Comparison of ENCODE assay signal across 1 cellular context in the genomic region with DNA sequence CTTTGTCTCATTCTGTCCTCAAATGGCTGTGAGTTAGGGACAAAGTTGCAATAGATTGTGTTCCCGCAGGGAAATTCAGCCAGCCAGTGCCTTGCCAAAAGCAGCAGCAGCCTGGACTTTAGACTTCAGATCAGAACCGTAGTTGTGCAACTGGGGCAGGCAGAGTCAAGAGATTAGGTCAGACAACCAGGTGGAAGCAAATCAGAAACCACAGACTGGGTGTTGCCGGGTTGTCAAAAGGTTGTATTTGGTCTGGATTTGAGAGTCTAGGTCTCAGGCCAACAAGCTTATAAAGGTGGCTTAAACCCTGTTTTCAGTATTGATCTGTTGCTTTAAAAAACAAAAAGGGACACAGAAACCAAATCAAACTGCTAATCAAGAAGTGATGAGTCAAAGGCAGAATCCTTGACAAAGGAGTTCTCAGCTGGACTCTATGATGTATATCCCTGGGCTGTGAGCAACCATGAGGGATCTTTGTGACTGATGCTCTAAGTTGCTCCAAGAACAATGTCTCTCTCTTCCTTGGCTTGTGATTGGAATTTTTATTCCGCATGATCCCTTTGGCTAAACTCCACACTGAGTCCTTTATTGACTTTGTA.
TF ChIP-seq lines count a peak whose summit lies in the region.

No MANE protein-coding gene starts in this region.

TF ChIP-seq in HepG2, 621 proteins besides CTCF, POLR2A, EP300 and RAD21 (continued from another document and continues in another):
- TF ChIP-seq ARID3A (IDR thresholded peaks at IDR 0.05; ENCODE audit: low read depth, low read length) (peak; percentile 71; the same call in 1 of the 2 replicates), SIX1 (CRISPR knock-in tag; IDR thresholded peaks at IDR 0.05; ENCODE audit: borderline replicate concordance) (0 out of 2 replicates have a peak, but pooled peaks have one; percentile 47), SOX6 (IDR thresholded peaks at IDR 0.05) (no peak), SOX6 (CRISPR knock-in tag; IDR thresholded peaks at IDR 0.05) (peak; percentile 82), ZBTB42 (CRISPR knock-in tag; IDR thresholded peaks at IDR 0.05) (no peak), HMG20A (CRISPR knock-in tag; IDR thresholded peaks at IDR 0.05; ENCODE audit: borderline replicate concordance) (peak; percentile 93), ZNF792 (CRISPR knock-in tag; IDR thresholded peaks at IDR 0.05) (0 out of 2 replicates have a peak, but pooled peaks have one; percentile 75), ZNF44 (CRISPR knock-in tag; IDR thresholded peaks at IDR 0.05) (no peak), GATAD2A (CRISPR knock-in tag; IDR thresholded peaks at IDR 0.05) (peak; percentile 92), ZNF205 (CRISPR knock-in tag; IDR thresholded peaks at IDR 0.05) (peak; percentile 65; the same call in 1 of the 2 replicates), TBP (CRISPR knock-in tag; IDR thresholded peaks at IDR 0.05) (no peak), CREB1 (IDR thresholded peaks at IDR 0.05) (no peak), CREB1 (CRISPR knock-in tag; IDR thresholded peaks at IDR 0.05) (peak; percentile 70), MEF2D (CRISPR knock-in tag; IDR thresholded peaks at IDR 0.05) (peak; percentile 74), ZNF441 (CRISPR knock-in tag; IDR thresholded peaks at IDR 0.05; ENCODE audit: borderline replicate concordance) (0 out of 2 replicates have a peak, but pooled peaks have one; percentile 47), PCBP1 (IDR thresholded peaks at IDR 0.05; ENCODE audit: borderline replicate concordance, low read depth, low read length) (no peak), JUN (CRISPR knock-in tag; IDR thresholded peaks at IDR 0.05) (peak; percentile 61; the same call in 1 of the 2 replicates), HNF1A (IDR thresholded peaks at IDR 0.05; ENCODE audit: low read depth) (no peak), HNF1A (CRISPR knock-in tag; IDR thresholded peaks at IDR 0.05; ENCODE audit: borderline replicate concordance) (peak; percentile 63; the same call in 1 of the 2 replicates), GABPA (IDR thresholded peaks at IDR 0.05; ENCODE audit: low read depth, low read length) (no peak), GABPA (CRISPR knock-in tag; IDR thresholded peaks at IDR 0.05; ENCODE audit: low read depth) (0 out of 2 replicates have a peak, but pooled peaks have one; percentile 34), ZNF761 (CRISPR knock-in tag; conservative IDR thresholded peaks at IDR 0.05) (0 out of 2 replicates have a peak, but pooled peaks have one; percentile 56), ERF (CRISPR knock-in tag; IDR thresholded peaks at IDR 0.05) (peak; percentile 69), POGZ (CRISPR knock-in tag; IDR thresholded peaks at IDR 0.05) (peak; percentile 77), ZSCAN20 (CRISPR knock-in tag; IDR thresholded peaks at IDR 0.05; ENCODE audit: borderline replicate concordance) (0 out of 2 replicates have a peak, but pooled peaks have one; percentile 43), ARID4A (CRISPR knock-in tag; IDR thresholded peaks at IDR 0.05; ENCODE audit: borderline replicate concordance) (peak; percentile 46; the same call in 1 of the 2 replicates), HNF4G (IDR thresholded peaks at IDR 0.05; ENCODE audit: borderline replicate concordance, low read depth, low read length) (peak; percentile 98), HNF4G (CRISPR knock-in tag; IDR thresholded peaks at IDR 0.05; ENCODE audit: borderline replicate concordance, low read depth) (peak; percentile 99), TGIF2 (CRISPR knock-in tag; IDR thresholded peaks at IDR 0.05) (peak; percentile 49; the same call in 1 of the 2 replicates), ZNF350 (CRISPR knock-in tag; IDR thresholded peaks at IDR 0.05; ENCODE audit: borderline replicate concordance, low read depth) (peak; percentile 77; the same call in 1 of the 2 replicates), SMAD3 (CRISPR knock-in tag; IDR thresholded peaks at IDR 0.05) (0 out of 2 replicates have a peak, but pooled peaks have one; percentile 35)
- TF ChIP-seq, protein P1, sequence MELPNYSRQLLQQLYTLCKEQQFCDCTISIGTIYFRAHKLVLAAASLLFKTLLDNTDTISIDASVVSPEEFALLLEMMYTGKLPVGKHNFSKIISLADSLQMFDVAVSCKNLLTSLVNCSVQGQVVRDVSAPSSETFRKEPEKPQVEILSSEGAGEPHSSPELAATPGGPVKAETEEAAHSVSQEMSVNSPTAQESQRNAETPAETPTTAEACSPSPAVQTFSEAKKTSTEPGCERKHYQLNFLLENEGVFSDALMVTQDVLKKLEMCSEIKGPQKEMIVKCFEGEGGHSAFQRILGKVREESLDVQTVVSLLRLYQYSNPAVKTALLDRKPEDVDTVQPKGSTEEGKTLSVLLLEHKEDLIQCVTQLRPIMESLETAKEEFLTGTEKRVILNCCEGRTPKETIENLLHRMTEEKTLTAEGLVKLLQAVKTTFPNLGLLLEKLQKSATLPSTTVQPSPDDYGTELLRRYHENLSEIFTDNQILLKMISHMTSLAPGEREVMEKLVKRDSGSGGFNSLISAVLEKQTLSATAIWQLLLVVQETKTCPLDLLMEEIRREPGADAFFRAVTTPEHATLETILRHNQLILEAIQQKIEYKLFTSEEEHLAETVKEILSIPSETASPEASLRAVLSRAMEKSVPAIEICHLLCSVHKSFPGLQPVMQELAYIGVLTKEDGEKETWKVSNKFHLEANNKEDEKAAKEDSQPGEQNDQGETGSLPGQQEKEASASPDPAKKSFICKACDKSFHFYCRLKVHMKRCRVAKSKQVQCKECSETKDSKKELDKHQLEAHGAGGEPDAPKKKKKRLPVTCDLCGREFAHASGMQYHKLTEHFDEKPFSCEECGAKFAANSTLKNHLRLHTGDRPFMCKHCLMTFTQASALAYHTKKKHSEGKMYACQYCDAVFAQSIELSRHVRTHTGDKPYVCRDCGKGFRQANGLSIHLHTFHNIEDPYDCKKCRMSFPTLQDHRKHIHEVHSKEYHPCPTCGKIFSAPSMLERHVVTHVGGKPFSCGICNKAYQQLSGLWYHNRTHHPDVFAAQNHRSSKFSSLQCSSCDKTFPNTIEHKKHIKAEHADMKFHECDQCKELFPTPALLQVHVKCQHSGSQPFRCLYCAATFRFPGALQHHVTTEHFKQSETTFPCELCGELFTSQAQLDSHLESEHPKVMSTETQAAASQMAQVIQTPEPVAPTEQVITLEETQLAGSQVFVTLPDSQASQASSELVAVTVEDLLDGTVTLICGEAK (IDR thresholded peaks at IDR 0.05), result no peak
- TF ChIP-seq, protein P1 (CRISPR knock-in tag; IDR thresholded peaks at IDR 0.05), result peak; percentile 42; the same call in 1 of the 2 replicates
- TF ChIP-seq, protein P2, sequence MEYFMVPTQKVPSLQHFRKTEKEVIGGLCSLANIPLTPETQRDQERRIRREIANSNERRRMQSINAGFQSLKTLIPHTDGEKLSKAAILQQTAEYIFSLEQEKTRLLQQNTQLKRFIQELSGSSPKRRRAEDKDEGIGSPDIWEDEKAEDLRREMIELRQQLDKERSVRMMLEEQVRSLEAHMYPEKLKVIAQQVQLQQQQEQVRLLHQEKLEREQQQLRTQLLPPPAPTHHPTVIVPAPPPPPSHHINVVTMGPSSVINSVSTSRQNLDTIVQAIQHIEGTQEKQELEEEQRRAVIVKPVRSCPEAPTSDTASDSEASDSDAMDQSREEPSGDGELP (IDR thresholded peaks at IDR 0.05; ENCODE audit: borderline replicate concordance, low read depth), result peak; percentile 82
- TF ChIP-seq, protein P3, sequence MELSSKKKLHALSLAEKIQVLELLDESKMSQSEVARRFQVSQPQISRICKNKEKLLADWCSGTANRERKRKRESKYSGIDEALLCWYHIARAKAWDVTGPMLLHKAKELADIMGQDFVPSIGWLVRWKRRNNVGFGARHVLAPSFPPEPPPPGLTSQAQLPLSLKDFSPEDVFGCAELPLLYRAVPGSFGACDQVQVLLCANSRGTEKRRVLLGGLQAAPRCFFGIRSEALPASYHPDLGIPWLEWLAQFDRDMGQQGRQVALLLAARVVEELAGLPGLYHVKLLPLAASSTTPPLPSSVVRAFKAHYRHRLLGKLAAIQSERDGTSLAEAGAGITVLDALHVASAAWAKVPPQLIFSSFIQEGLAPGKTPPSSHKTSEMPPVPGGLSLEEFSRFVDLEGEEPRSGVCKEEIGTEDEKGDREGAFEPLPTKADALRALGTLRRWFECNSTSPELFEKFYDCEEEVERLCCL (CRISPR knock-in tag; IDR thresholded peaks at IDR 0.05; ENCODE audit: borderline replicate concordance), result no peak
